In genomic region chr2:144695661-144696060, GRCh38 we compare ENCODE assay signal across 16 cellular contexts.
DNase-seq lines count a peak whose midpoint lies in the region; ATAC-seq and TF ChIP-seq lines count a peak whose summit lies in the region.
"Had no signal": no experiment of that assay in that cellular context is flagged by ENCODE, and none has a peak within 500 bp of the region (broad histone marks: within the 10 kb centered on the region; RNA-seq: fewer than 3 reads in every experiment).

No MANE protein-coding gene starts in this region.

- H3K4me1 Mint-ChIP-seq in activated CD4-positive, alpha-beta T cell treated with anti-CD3 and anti-CD28 coated beads for 36 hours: no peaks in the 10 kb centered on the region
- peaks cover 39% of the 10 kb centered on the region for H3K4me1 Mint-ChIP-seq in dendritic cell treated with granulocyte-macrophage colony-stimulating factor and Interleukin-4, amounts not matched to agents 40 ng/mL and 50 ng/mL, for 4 days (ENCODE audit: low read depth)
- H3K4me1 Mint-ChIP-seq: CD4-positive, CD25-positive, alpha-beta regulatory T cell; GM23338; H9 had no signal

- CTCF ChIA-PET in activated CD4-positive, alpha-beta T cell treated with anti-CD3 and anti-CD28 coated beads for 36 hours (lab: Charles Lee): interaction anchor here (0.7 kb wide), 1 partner anchor 654 kb away, joined by 3 read pairs; no protein-coding TSS in a partner anchor

- no peaks in the 10 kb centered on the region for H3K27me3 Mint-ChIP-seq in activated CD4-positive, alpha-beta T cell treated with anti-CD3 and anti-CD28 coated beads for 36 hours
- no peaks in the 10 kb centered on the region for H3K27me3 Mint-ChIP-seq in dendritic cell treated with granulocyte-macrophage colony-stimulating factor and Interleukin-4, amounts not matched to agents 40 ng/mL and 50 ng/mL, for 4 days
- H3K27me3 Mint-ChIP-seq: B cell had no signal

- H3K36me3 Mint-ChIP-seq in activated CD4-positive, alpha-beta T cell treated with anti-CD3 and anti-CD28 coated beads for 36 hours (ENCODE audit: low read depth): no peaks in the 10 kb centered on the region
- peaks cover 41% of the 10 kb centered on the region for H3K36me3 Mint-ChIP-seq in dendritic cell treated with granulocyte-macrophage colony-stimulating factor and Interleukin-4, amounts not matched to agents 40 ng/mL and 50 ng/mL, for 4 days (ENCODE audit: low read depth)
- H3K36me3 Mint-ChIP-seq: CD4-positive, CD25-positive, alpha-beta regulatory T cell; CD8-positive, alpha-beta T cell had no signal

- ATAC-seq in activated CD4-positive, alpha-beta T cell treated with anti-CD3 and anti-CD28 coated beads for 36 hours: no peak
- ATAC-seq in HG02870 (IDR thresholded peaks at IDR 0.05; ENCODE audit: unreplicated experiment): no peak
- no peak for ATAC-seq in SK-N-SH treated with all-trans-retinoic acid at 6 μM for 48 hours
- ATAC-seq: CD8-positive, alpha-beta T cell; GM23338; HCT116 had no signal

- POLR2A ChIA-PET in activated CD4-positive, alpha-beta T cell treated with anti-CD3 and anti-CD28 coated beads for 36 hours (lab: Charles Lee): no interaction called here

- DNase-seq in activated CD4-positive, alpha-beta T cell treated with anti-CD3 and anti-CD28 coated beads for 36 hours: peak; percentile 5
- DNase-seq in activated CD4-positive, alpha-beta T cell treated with anti-CD3 and anti-CD28 coated beads, Interleukin-2, amount 50 U/mL, for 48 hours: no peak
- DNase-seq in MV-4-11 (lab: John Stamatoyannopoulos, UW) (peak; percentile 50), RKO (ENCODE audit: low spot score) (no peak)
- DNase-seq: Caco-2; CD4-positive, CD25-positive, alpha-beta regulatory T cell; CD8-positive, alpha-beta T cell; DMS153; DND-41; H9 had no signal

- no peak overlapping the region for H3K27ac Mint-ChIP-seq in activated CD4-positive, alpha-beta T cell treated with anti-CD3 and anti-CD28 coated beads for 36 hours
- peak overlapping the region; percentile 95 for H3K27ac Mint-ChIP-seq in dendritic cell treated with granulocyte-macrophage colony-stimulating factor and Interleukin-4, amounts not matched to agents 40 ng/mL and 50 ng/mL, for 4 days
- H3K27ac Mint-ChIP-seq: B cell; CD4-positive, CD25-positive, alpha-beta regulatory T cell; CD8-positive, alpha-beta T cell; GM23338; H9 had no signal

- peaks cover 8% of the 10 kb centered on the region for H3K9me3 Mint-ChIP-seq in activated CD4-positive, alpha-beta T cell treated with anti-CD3 and anti-CD28 coated beads for 36 hours (ENCODE audit: low read depth)
- H3K9me3 Mint-ChIP-seq in dendritic cell treated with granulocyte-macrophage colony-stimulating factor and Interleukin-4, amounts not matched to agents 40 ng/mL and 50 ng/mL, for 4 days: peaks cover 19% of the 10 kb centered on the region
- H3K9me3 Mint-ChIP-seq: CD8-positive, alpha-beta T cell; GM23338; H9 had no signal

- H3K4me3 Mint-ChIP-seq in activated CD4-positive, alpha-beta T cell treated with anti-CD3 and anti-CD28 coated beads for 36 hours: no peak overlapping the region
- no peak overlapping the region for H3K4me3 Mint-ChIP-seq in dendritic cell treated with granulocyte-macrophage colony-stimulating factor and Interleukin-4, amounts not matched to agents 40 ng/mL and 50 ng/mL, for 4 days
- H3K4me3 Mint-ChIP-seq: B cell; CD4-positive, CD25-positive, alpha-beta regulatory T cell; CD8-positive, alpha-beta T cell; GM23338; H9 had no signal

- intact Hi-C loops in activated CD4-positive, alpha-beta T cell treated with anti-CD3 and anti-CD28 coated beads for 36 hours (cut with DNase I, micrococcal nuclease): no loop called here
- intact Hi-C loops in dendritic cell treated with granulocyte-macrophage colony-stimulating factor and Interleukin-4, amounts not matched to agents 40 ng/mL and 50 ng/mL, for 4 days (cut with micrococcal nuclease): no loop called here

TF ChIP-seq in SK-N-SH treated with all-trans-retinoic acid at 6 μM for 48 hours, 23 proteins besides CTCF, POLR2A, EP300 and RAD21:
- TF ChIP-seq ZNF8 (CRISPR knock-in tag; IDR thresholded peaks at IDR 0.05) (no peak), ZFP3 (CRISPR knock-in tag; IDR thresholded peaks at IDR 0.05) (no peak), OSR1 (CRISPR knock-in tag; IDR thresholded peaks at IDR 0.05) (no peak), CREB5 (CRISPR knock-in tag; IDR thresholded peaks at IDR 0.05; ENCODE audit: low read depth) (no peak), POU6F1 (CRISPR knock-in tag; IDR thresholded peaks at IDR 0.05; ENCODE audit: borderline replicate concordance, low read depth) (no peak), GLIS3 (CRISPR knock-in tag; IDR thresholded peaks at IDR 0.05) (no peak), ZC3H10 (CRISPR knock-in tag; IDR thresholded peaks at IDR 0.05) (no peak), SNAI2 (CRISPR knock-in tag; IDR thresholded peaks at IDR 0.05) (no peak), ARNTL (CRISPR knock-in tag; IDR thresholded peaks at IDR 0.05; ENCODE audit: borderline replicate concordance, low read depth) (no peak), PATZ1 (CRISPR knock-in tag; IDR thresholded peaks at IDR 0.05; ENCODE audit: borderline replicate concordance) (no peak), CSRNP3 (CRISPR knock-in tag; IDR thresholded peaks at IDR 0.05) (no peak)

Comparison
In these comparisons a context has a peak if more than half of its experiments do, and no peak if none do; other contexts are left out.
1. DNase-seq: peak in activated CD4-positive, alpha-beta T cell treated with anti-CD3 and anti-CD28 coated beads for 36 hours (single experiment) and MV-4-11 (single experiment); none in activated CD4-positive, alpha-beta T cell treated with anti-CD3 and anti-CD28 coated beads, Interleukin-2, amount 50 U/mL, for 48 hours (0 of 2) and RKO (single experiment).